ENCODE assay signal across 14 cellular contexts in the genomic region with DNA sequence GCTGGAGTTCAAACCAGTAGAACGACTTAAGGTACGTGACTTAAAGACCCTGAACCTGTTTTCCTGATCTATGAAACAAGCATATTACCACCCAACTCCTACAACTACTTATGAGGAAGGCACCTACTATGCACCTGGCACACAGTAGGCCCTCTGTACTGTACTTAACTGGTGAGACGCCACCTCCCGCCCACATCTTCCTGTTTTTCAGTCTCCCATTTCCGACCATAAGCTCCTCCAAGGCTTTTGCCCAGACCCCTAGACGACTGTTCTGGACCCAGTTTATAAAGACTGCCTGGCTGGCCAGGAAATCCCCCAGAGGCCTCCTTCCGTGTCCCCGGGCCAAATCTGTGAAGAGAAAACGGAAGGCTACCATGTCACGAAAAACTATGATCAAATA. TPM values are rescaled to one million over a fixed set of nuclear protein-coding genes. Genes with fewer than 3 reads are reported as not detected.
A peak's percentile ranks its signal among the peaks of the same experiment; 100 is the strongest.
DNase-seq lines count a peak whose midpoint lies in the region; ATAC-seq, FAIRE-seq and TF ChIP-seq lines count a peak whose summit lies in the region.
"Had no signal": no experiment of that assay in that cellular context is flagged by ENCODE, and none has a peak within 500 bp of the region (broad histone marks: within the 10 kb centered on the region; RNA-seq: fewer than 3 reads in every experiment).

No MANE protein-coding gene starts in this region.

- H2AFZ ChIP-seq in HCT116 (ENCODE audit: low read depth, low read length, poor library complexity, severe bottlenecking) (no peak overlapping the region), K562 (ENCODE audit: low read depth, low read length) (no peak overlapping the region)

- peaks cover 11% of the 10 kb centered on the region for H3K4me1 Mint-ChIP-seq in CD14-positive monocyte

- H3K9ac ChIP-seq in HCT116 (ENCODE audit: low read length) (peak overlapping the region; percentile 64), K562 (ENCODE audit: insufficient read depth in 1 of 2, low read depth in 2 of 2, low read length in 2 of 2) (no peak overlapping the region)

- CTCF ChIA-PET in HCT116 (lab: Charles Lee) (no interaction called here), K562 (lab: Yijun Ruan, JAX; ENCODE audit: low intra/inter-chr PET ratio) (no interaction called here)

- H3K9me2 ChIP-seq in HCT116 (ENCODE audit: insufficient read depth) = no peaks in the 10 kb centered on the region

- H3K9me3 ChIP-seq in HCT116 (ENCODE audit: control insufficient read depth in 1 of 2, insufficient read depth in 1 of 2, low read depth in 1 of 2, low read length in 2 of 2) = no peaks in the 10 kb centered on the region
- no peaks in the 10 kb centered on the region for H3K9me3 ChIP-seq in K562 (replicated peaks; ENCODE audit: control insufficient read depth, insufficient read depth, low read depth, low read length)
- H3K9me3 ChIP-seq in mononuclear cell (ENCODE audit: low read depth, low read length) = no peaks in the 10 kb centered on the region

- TF ChIP-seq CTCF in CD14-positive monocyte (IDR thresholded peaks at IDR 0.05) (no peak), HCT116 (IDR thresholded peaks at IDR 0.05 in 2 of 3, conservative IDR thresholded peaks at IDR 0.05 in 1 of 3; ENCODE audit: borderline replicate concordance in 1 of 3, insufficient read depth in 1 of 3, low read depth in 2 of 3, low read length in 2 of 3) (no peak), K562 (IDR thresholded peaks at IDR 0.05 in 2 of 3, conservative IDR thresholded peaks at IDR 0.05 in 1 of 3; ENCODE audit: insufficient read depth in 2 of 3, low read depth in 1 of 3, low read length in 3 of 3) (no peak)

- no peak overlapping the region for H3K27ac Mint-ChIP-seq in CD14-positive monocyte

- RAD21 ChIA-PET in HCT116 (lab: Charles Lee; ENCODE audit: low non-redundant PET in 1 of 2, low total read pairs in 2 of 2, uncharacterized antibody in 2 of 2, unreplicated experiment in 2 of 2) = no interaction called here

- peaks cover 0 to 2% of the 10 kb centered on the region in 2 donors for H3K36me3 Mint-ChIP-seq in CD14-positive monocyte

- DNase-seq in CD14-positive monocyte (ENCODE audit: low spot score) = no peak
- no peak for DNase-seq in HCT116 (ENCODE audit: low read depth, low spot score)
- no peak for DNase-seq in K562 (ENCODE audit: extremely low read depth in 1 of 4, low spot score in 3 of 4)
- DNase-seq in 8988T = no peak
- no peak for DNase-seq in NCI-H345 treated with DMSO at 0.1 percent for 48 hours (lab: John Stamatoyannopoulos, UW; ENCODE audit: unreplicated experiment)
- DNase-seq in LoVo (ENCODE audit: low spot score) = no peak
- DNase-seq: activated gamma-delta T cell, DMS79 treated with DMSO at 0.1 percent for 48 hours, erythroblast, KG1, NCI-H510A treated with DMSO at 0.1 percent for 48 hours had no signal

- POLR2A ChIA-PET in HCT116 (lab: Charles Lee) = no interaction called here
- POLR2A ChIA-PET in K562 (lab: Yijun Ruan, JAX) = no interaction called here

- TF ChIP-seq POLR2A in HCT116 (IDR thresholded peaks at IDR 0.05; ENCODE audit: borderline replicate concordance, extremely low read depth, insufficient read depth, insufficient read length) = no peak
- TF ChIP-seq POLR2A in K562 (conservative IDR thresholded peaks at IDR 0.05) = no peak

- ATAC-seq in HCT116 (no peak), K562 (no peak), GM19455 (IDR thresholded peaks at IDR 0.05; ENCODE audit: unreplicated experiment) (no peak)

- no peak for FAIRE-seq in K562 (lab: Jason Lieb, UNC)

- H3K4me3 ChIP-seq in HCT116 (replicated peaks in 1 of 2; ENCODE audit: low read depth in 1 of 2, low read length in 2 of 2) (peak overlapping the region; percentile 49 to 62), K562 (no peak overlapping the region), mononuclear cell (ENCODE audit: low read length) (peak overlapping the region; percentile 36)

- H3K4me1 ChIP-seq in HCT116 (ENCODE audit: control insufficient read depth in 1 of 2, insufficient read depth in 2 of 2, low read length in 2 of 2) (peaks cover 0 to 27% of the 10 kb centered on the region in 2 experiments; a peak in 2 of 4 replicates), K562 (replicated peaks in 1 of 2; ENCODE audit: control insufficient read depth in 2 of 2, insufficient read depth in 2 of 2, low read length in 2 of 2) (no peaks in the 10 kb centered on the region; a peak in 1 of 5 replicates), mononuclear cell (ENCODE audit: insufficient read depth, low read length) (peaks cover 22% of the 10 kb centered on the region)

- H4K20me1 ChIP-seq in HCT116 (ENCODE audit: insufficient read depth) (no peaks in the 10 kb centered on the region; the same call in none of the 2 replicates), K562 (replicated peaks; ENCODE audit: control insufficient read depth, insufficient read depth, low read length) (no peaks in the 10 kb centered on the region)

- H3K9me3 Mint-ChIP-seq in CD14-positive monocyte = peaks cover 0 to 4% (median 0%) of the 10 kb centered on the region in 7 donors

- intact Hi-C loops in CD14-positive monocyte (cut with micrococcal nuclease) = no loop called here
- intact Hi-C loops in HCT116 (cut with micrococcal nuclease) = no loop called here
- intact Hi-C loops in K562 (cut with micrococcal nuclease) = no loop called here

- peaks cover 39% of the 10 kb centered on the region; the same call in 1 of the 2 replicates for H3K79me2 ChIP-seq in HCT116 (ENCODE audit: insufficient read depth, low read length)
- H3K79me2 ChIP-seq in K562 (ENCODE audit: control insufficient read depth, insufficient read depth, low read length) = no peaks in the 10 kb centered on the region

- H3K4me2 ChIP-seq in HCT116 (ENCODE audit: low read length) = peak overlapping the region; percentile 81
- no peak overlapping the region for H3K4me2 ChIP-seq in K562 (ENCODE audit: insufficient read depth, low read length)

- WGBS in K562 (ENCODE audit: insufficient coverage, low coverage, missing lambda C conversion rate) = 2% methylated on average over 10 of the region's 10 CpGs

- peaks cover 7% of the 10 kb centered on the region for H3K27me3 ChIP-seq in HCT116 (ENCODE audit: insufficient read depth, low read length)
- H3K27me3 ChIP-seq in K562 (ENCODE audit: control insufficient read depth in 2 of 2, insufficient read depth in 2 of 2, low read length in 2 of 2) = peaks cover 0 to 37% of the 10 kb centered on the region in 2 experiments; a peak in 4 of 5 replicates
- H3K27me3 ChIP-seq in mononuclear cell (ENCODE audit: insufficient read depth, low read length) = peaks cover 24% of the 10 kb centered on the region

- H3K27ac ChIP-seq in HCT116 (ENCODE audit: low read depth, low read length) (no peak overlapping the region), K562 (ENCODE audit: extremely low read depth, low read depth, low read length) (no peak overlapping the region)

- H3K27me3 Mint-ChIP-seq in CD14-positive monocyte (ENCODE audit: low read depth in 3 of 3) = peaks cover 23 to 40% (median 34%) of the 10 kb centered on the region in 3 donors

- H3K4me3 Mint-ChIP-seq in CD14-positive monocyte = peak overlapping the region; percentile 65 to 81

- H3K9me1 ChIP-seq in K562 (ENCODE audit: control insufficient read depth, insufficient read depth, low read length) = no peaks in the 10 kb centered on the region

- BruUV-seq in HCT116 (replicated peaks; lab: Mats Ljungman, UMichigan) (no TSS peak), K562 (replicated peaks; lab: Mats Ljungman, UMichigan) (no TSS peak)

- no peak for TF ChIP-seq EP300 in K562 (IDR thresholded peaks at IDR 0.05; ENCODE audit: low read length)

- in situ Hi-C loops in K562 (cut with MboI) = no loop called here

- no peak for TF ChIP-seq RAD21 in HCT116 (IDR thresholded peaks at IDR 0.05; ENCODE audit: low read depth)
- no peak for TF ChIP-seq RAD21 in K562 (CRISPR knock-in tag; conservative IDR thresholded peaks at IDR 0.05 in 1 of 2, IDR thresholded peaks at IDR 0.05 in 1 of 2)

- no peaks in the 10 kb centered on the region for H3K36me3 ChIP-seq in HCT116 (ENCODE audit: control insufficient read depth in 1 of 2, insufficient read depth in 2 of 2, low read length in 2 of 2)
- no peaks in the 10 kb centered on the region for H3K36me3 ChIP-seq in K562 (ENCODE audit: control insufficient read depth, insufficient read depth, low read length)

TF ChIP-seq in K562, 482 proteins besides CTCF, POLR2A, EP300 and RAD21 (continues in another document):
- TF ChIP-seq ZKSCAN1 (IDR thresholded peaks at IDR 0.05; ENCODE audit: low read depth, low read length) (peak; percentile 97), ZNF23 (CRISPR knock-in tag; IDR thresholded peaks at IDR 0.05) (no peak), SIN3A (IDR thresholded peaks at IDR 0.05; ENCODE audit: borderline replicate concordance in 2 of 2, control insufficient read depth in 1 of 2, low read depth in 2 of 2, low read length in 2 of 2) (no peak), ZSCAN29 (IDR thresholded peaks at IDR 0.05) (no peak), KAT2B (IDR thresholded peaks at IDR 0.05; ENCODE audit: low read depth, low read length) (no peak)

RNA-seq across cellular contexts. Expression of a gene that starts 1.5 kb away (rescaled TPM):
- polyA plus RNA-seq in CD14-positive monocyte (under 1 TPM in 1 of 2 donors, not detected in 1; 0.33 TPM), K562 (2011; rRNA removed) (not detected in 2 replicates), K562 (2014; fragmentation: Illumina TruSeq; extraction: Trizol) (not detected in 2 replicates), K562 (2014; fragmentation: Nextera tagmentation; extraction: Ambion mirVana) (under 1 TPM in 1 of 2 experiments, not detected in 1; 0.11 TPM), K562 (2014; rRNA removed) (not detected in 2 replicates)
- total RNA-seq in HCT116 (2021; ENCODE audit: unreplicated experiment) (11.2 TPM), K562 (2014; rRNA removed) (not detected in 2 replicates), K562 (2014; rRNA removed; fragmentation: Illumina TruSeq; extraction: Trizol) (not detected in 2 replicates), K562 (2015; rRNA removed; fragmentation: Illumina TruSeq; extraction: Trizol) (not detected in 2 replicates), K562 (2021) (not detected in 2 replicates), mononuclear cell (0.31 TPM)
- polyA plus RNA-seq in HCT116 (2012) = 23.8 and 27.9 TPM in 2 replicates
- not detected in 2 replicates for total RNA-seq in K562 (2011; cell fraction: chromatin; rRNA removed; ENCODE audit: low replicate concordance)
- total RNA-seq in K562 (2011; cell fraction: nucleolus; rRNA removed) = not detected in 2 replicates
- not detected in 2 replicates for total RNA-seq in K562 (2011; cell fraction: nucleoplasm; rRNA removed)
- not detected in 2 replicates for polyA plus RNA-seq in K562 (2011; cell fraction: cytosol; rRNA removed)
- polyA plus RNA-seq in K562 (2011; cell fraction: nucleus; rRNA removed) = not detected in 2 replicates
- polyA plus RNA-seq in K562 (2012) = 0.08 and 0.14 TPM in 2 replicates
- polyA minus RNA-seq in K562 (2011; rRNA and poly(A)+ RNA removed) = not detected in 2 replicates
- not detected in 2 replicates for polyA minus RNA-seq in K562 (2011; cell fraction: cytosol; rRNA and poly(A)+ RNA removed)
- polyA minus RNA-seq in K562 (2011; cell fraction: nucleus; rRNA and poly(A)+ RNA removed) = not detected in 2 replicates
- total RNA-seq: lung microvascular endothelial cell had no signal
